ENCODE assay signal across 26 cellular contexts in the genomic region with DNA sequence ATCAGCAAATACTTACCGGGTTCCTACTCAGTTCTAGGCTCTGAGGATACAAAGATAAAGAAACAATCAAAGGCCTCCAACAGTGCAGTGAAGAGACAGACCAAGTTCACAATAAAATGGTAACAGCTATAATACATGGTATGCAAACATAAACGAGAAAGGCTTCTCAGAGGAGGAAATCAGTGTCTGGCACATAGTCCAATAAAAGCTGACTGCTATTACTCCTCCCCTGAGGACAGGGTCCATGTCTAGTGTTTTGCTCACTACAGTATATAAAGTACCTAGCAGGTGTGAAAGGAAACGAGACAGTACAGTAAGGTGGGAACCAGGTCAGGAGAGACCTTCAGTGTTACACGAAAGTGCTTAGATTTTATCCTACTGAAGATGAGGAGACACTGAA.
"Had no signal": no experiment of that assay in that cellular context is flagged by ENCODE, and none has a peak within 500 bp of the region (broad histone marks: within the 10 kb centered on the region; RNA-seq: fewer than 3 reads in every experiment).

No MANE protein-coding gene starts in this region.

- H3K27ac Mint-ChIP-seq: effector memory CD8-positive, alpha-beta T cell; immature natural killer cell; naive B cell; progenitor cell of endocrine pancreas; stimulated activated effector memory CD8-positive, alpha-beta T cell treated with anti-CD3 and anti-CD28 coated beads, Interleukin-12 subunit alpha, Interleukin-12 subunit beta, amount 100 ng/mL, for 72 hours; type B pancreatic cell had no signal

- H3K27me3 ChIP-seq: esophagus squamous epithelium, heart right ventricle, stomach, thyroid gland had no signal

- ATAC-seq: effector memory CD8-positive, alpha-beta T cell; heart right ventricle; left ventricle myocardium superior; lower lobe of right lung; natural killer cell treated with Interleukin-12 subunit alpha and Interleukin-12 subunit beta and Interleukin-15 and Interleukin-18, amount 100 ng/mL, for 72 hours; sciatic nerve; stimulated activated effector memory CD8-positive, alpha-beta T cell treated with anti-CD3 and anti-CD28 coated beads, Interleukin-12 subunit alpha, Interleukin-12 subunit beta, amount 100 ng/mL, for 72 hours had no signal

- H3K27me3 Mint-ChIP-seq: effector memory CD8-positive, alpha-beta T cell; naive B cell; natural killer cell treated with Interleukin-12 subunit alpha and Interleukin-12 subunit beta and Interleukin-15 and Interleukin-18, amount 100 ng/mL, for 72 hours; progenitor cell of endocrine pancreas; type B pancreatic cell had no signal

- H3K9me3 ChIP-seq: esophagus squamous epithelium, heart right ventricle, lower lobe of right lung, stomach, thyroid gland had no signal

- DNase-seq: cortex of kidney; effector memory CD8-positive, alpha-beta T cell; erythroblast; esophagus squamous epithelium; foreskin melanocyte; glutamatergic neuron; heart right ventricle; hypothalamus; immature natural killer cell; islet precursor cell; kidney glomerular epithelial cell; left ventricle myocardium superior; lower lobe of right lung; naive B cell; stimulated activated CD4-positive, alpha-beta T cell treated with anti-CD3 and anti-CD28 coated beads, Interleukin-2, amount 100 ng/mL, for 24 hours; stimulated activated CD4-positive, alpha-beta T cell treated with anti-CD3 and anti-CD28 coated beads, Interleukin-4, amount 100 ng/mL, for 24 hours; stimulated activated naive CD4-positive, alpha-beta T cell treated with Interleukin-2 at 50 U/mL for 16 hours; stomach; thyroid gland had no signal

- H3K79me2 ChIP-seq: parathyroid adenoma had no signal

- H3K4me1 ChIP-seq: parathyroid adenoma had no signal

- H3K27ac ChIP-seq: esophagus squamous epithelium, heart right ventricle, lower lobe of right lung, parathyroid adenoma, stomach, thyroid gland had no signal

- H3K9ac ChIP-seq: parathyroid adenoma had no signal

- H3K4me3 ChIP-seq: esophagus squamous epithelium, heart right ventricle, lower lobe of right lung, stomach, thyroid gland had no signal

- H3K4me3 Mint-ChIP-seq: effector memory CD8-positive, alpha-beta T cell; immature natural killer cell; naive B cell; natural killer cell treated with Interleukin-12 subunit alpha and Interleukin-12 subunit beta and Interleukin-15 and Interleukin-18, amount 100 ng/mL, for 72 hours; neural crest cell; stimulated activated effector memory CD8-positive, alpha-beta T cell treated with anti-CD3 and anti-CD28 coated beads, Interleukin-12 subunit alpha, Interleukin-12 subunit beta, amount 100 ng/mL, for 72 hours; type B pancreatic cell had no signal

- H2AFZ ChIP-seq: parathyroid adenoma had no signal

- H3K36me3 Mint-ChIP-seq: stimulated activated effector memory CD8-positive, alpha-beta T cell treated with anti-CD3 and anti-CD28 coated beads, Interleukin-12 subunit alpha, Interleukin-12 subunit beta, amount 100 ng/mL, for 72 hours had no signal

- H3K9me3 Mint-ChIP-seq: effector memory CD8-positive, alpha-beta T cell; immature natural killer cell; naive B cell; natural killer cell treated with Interleukin-12 subunit alpha and Interleukin-12 subunit beta and Interleukin-15 and Interleukin-18, amount 100 ng/mL, for 72 hours; neural crest cell; stimulated activated effector memory CD8-positive, alpha-beta T cell treated with anti-CD3 and anti-CD28 coated beads, Interleukin-12 subunit alpha, Interleukin-12 subunit beta, amount 100 ng/mL, for 72 hours; type B pancreatic cell had no signal
